ENCODE assay signal across 8 cellular contexts in genomic region chr17:1762906-1763829, GRCh38. TPM values are rescaled to one million over a fixed set of nuclear protein-coding genes. Genes with fewer than 3 reads are reported as not detected.
DNase-seq lines count a peak whose midpoint lies in the region; ATAC-seq and TF ChIP-seq lines count a peak whose summit lies in the region.

No MANE protein-coding gene starts in this region.

- H3K27ac ChIP-seq in BLaER1 (peak overlapping the region; percentile 81), MM.1S (ENCODE audit: low read length) (peak overlapping the region; percentile 60; the same call in 1 of the 2 replicates), body of pancreas (peak overlapping the region; percentile 12 to 72 (median 60)), testis (peak overlapping the region; percentile 93)

- peak; percentile 57 for ATAC-seq in body of pancreas
- no peak for ATAC-seq in GM21825 (IDR thresholded peaks at IDR 0.05; ENCODE audit: unreplicated experiment)

- H3K4me2 ChIP-seq in BLaER1 = peak overlapping the region; percentile 75
- H3K4me2 ChIP-seq in MM.1S (ENCODE audit: low read depth, low read length) = peak overlapping the region; percentile 36; the same call in 1 of the 2 replicates

- H3K9ac ChIP-seq in BLaER1 (peak overlapping the region; percentile 57), MM.1S (ENCODE audit: low read length) (no peak overlapping the region)

- no peak overlapping the region for H3K4me3 ChIP-seq in BLaER1
- H3K4me3 ChIP-seq in MM.1S (ENCODE audit: low read length) = no peak overlapping the region
- H3K4me3 ChIP-seq in body of pancreas = no peak overlapping the region
- peak overlapping the region; percentile 56 to 70 for H3K4me3 ChIP-seq in testis

- H3K36me3 ChIP-seq in BLaER1 (no peaks in the 10 kb centered on the region), MM.1S (replicated peaks; ENCODE audit: insufficient read depth, low read length) (no peaks in the 10 kb centered on the region), body of pancreas (replicated peaks in 1 of 2; ENCODE audit: insufficient read depth in 1 of 2, low read depth in 2 of 2) (no peaks in the 10 kb centered on the region), testis (ENCODE audit: low read depth, missing control alignments) (no peaks in the 10 kb centered on the region)

- peaks cover 73% of the 10 kb centered on the region for H3K4me1 ChIP-seq in BLaER1
- peaks cover 15% of the 10 kb centered on the region for H3K4me1 ChIP-seq in MM.1S (ENCODE audit: low read length)
- H3K4me1 ChIP-seq in body of pancreas = peaks cover 22% of the 10 kb centered on the region
- H3K4me1 ChIP-seq in testis = peaks cover 49% of the 10 kb centered on the region

- DNase-seq in MM.1S (no peak), body of pancreas (peak in 2 of 4 donors; percentile 15 to 45), left kidney (ENCODE audit: low read depth, low spot score) (peak; percentile 55), testis (peak; percentile 95), GM20000 (ENCODE audit: low spot score) (no peak)
- no peak for DNase-seq in activated CD4-positive, alpha-beta T cell treated with anti-CD3 and anti-CD28 coated beads for 48 hours

- peaks cover 11% of the 10 kb centered on the region for H3F3A ChIP-seq in MM.1S (ENCODE audit: insufficient read depth, low read length)

- TF ChIP-seq CTCF in MM.1S (IDR thresholded peaks at IDR 0.05; ENCODE audit: low read length) (no peak), body of pancreas (IDR thresholded peaks at IDR 0.05) (no peak), testis (IDR thresholded peaks at IDR 0.05) (no peak), GM20000 (IDR thresholded peaks at IDR 0.05; ENCODE audit: extremely low read depth, missing control alignments) (no peak)

- H3K79me2 ChIP-seq in MM.1S (ENCODE audit: low read length) = no peaks in the 10 kb centered on the region

- no peaks in the 10 kb centered on the region for H4K20me1 ChIP-seq in BLaER1
- H4K20me1 ChIP-seq in MM.1S (ENCODE audit: insufficient read depth, low read length) = no peaks in the 10 kb centered on the region

- H3K27me3 ChIP-seq in BLaER1 = 0 out of 2 replicates have a peak, but pooled peaks cover 3% of the 10 kb centered on the region
- H3K27me3 ChIP-seq in MM.1S (replicated peaks; ENCODE audit: insufficient read depth, low read length) = no peaks in the 10 kb centered on the region
- H3K27me3 ChIP-seq in body of pancreas = no peaks in the 10 kb centered on the region
- H3K27me3 ChIP-seq in testis = no peaks in the 10 kb centered on the region

- peak overlapping the region; percentile 46 for H2AFZ ChIP-seq in MM.1S (ENCODE audit: low read length)

- H3K9me3 ChIP-seq in BLaER1 (no peaks in the 10 kb centered on the region), MM.1S (replicated peaks; ENCODE audit: insufficient read depth, low read length) (no peaks in the 10 kb centered on the region), body of pancreas (no peaks in the 10 kb centered on the region), testis (no peaks in the 10 kb centered on the region)

- intact Hi-C loops in body of pancreas (cut with DNase I) = no loop called here
- intact Hi-C loops in testis (cut with DNase I; ENCODE audit: low total_unique reads) = no loop called here

- TF ChIP-seq POLR2A in body of pancreas (IDR thresholded peaks at IDR 0.05) (no peak), testis (IDR thresholded peaks at IDR 0.05) (no peak)

- no peaks in the 10 kb centered on the region for H3K9me2 ChIP-seq in MM.1S (replicated peaks; ENCODE audit: insufficient read depth, low read length)

- 32 to 55% methylated on average over 11 to 21 of the region's 21 CpGs for WGBS in body of pancreas, 2 donors
- WGBS in testis, 2 donors = 41 to 52% methylated on average over 17 to 21 of the region's 21 CpGs

RNA-seq across cellular contexts. Expression of gene SERPINF1, which starts 1.3 kb away (rescaled TPM):
- total RNA-seq in body of pancreas (100 to 1,000 TPM; 146 to 194 TPM), testis (1,000 to 10,000 TPM; 1,211 to 2,317 TPM)
- polyA plus RNA-seq in testis (ENCODE audit: insufficient read depth, low read depth, low replicate concordance) = 828 TPM

RNA-seq across cellular contexts. Expression of gene SERPINF2, which starts 20.5 kb away (rescaled TPM):
- total RNA-seq in body of pancreas = 1 to 10 TPM; 5.9 to 8.8 TPM
- total RNA-seq in testis = 10 to 100 TPM; 31.7 to 41.9 TPM
- polyA plus RNA-seq in testis (ENCODE audit: insufficient read depth, low read depth, low replicate concordance) = 15.3 TPM

RNA-seq across cellular contexts. Expression of gene WDR81, which starts 38.7 kb away (rescaled TPM):
- 10 to 100 TPM; 15.6 to 31.6 TPM for total RNA-seq in body of pancreas
- total RNA-seq in testis = 10 to 100 TPM; 58.4 to 71.4 TPM
- polyA plus RNA-seq in testis (ENCODE audit: insufficient read depth, low read depth, low replicate concordance) = 16.9 TPM

RNA-seq across cellular contexts. Expression of gene TLCD2, which starts 53.0 kb away (rescaled TPM):
- total RNA-seq in body of pancreas (1 to 10 TPM; 1.6 to 2.6 TPM), testis (1 to 10 TPM; 1.2 to 2.0 TPM)
- 1.1 TPM for polyA plus RNA-seq in testis (ENCODE audit: insufficient read depth, low read depth, low replicate concordance)

Comparison
In these comparisons a context has a peak if more than half of its experiments do, and no peak if none do; other contexts are left out.
1. H3K4me3 ChIP-seq: peak in testis (2 of 2); none in BLaER1 (single experiment), MM.1S (single experiment) and body of pancreas (0 of 2).
2. DNase-seq: peak in left kidney (single experiment) and testis (single experiment); none in MM.1S (single experiment), GM20000 (single experiment) and activated CD4-positive, alpha-beta T cell treated with anti-CD3 and anti-CD28 coated beads for 48 hours (single experiment).
3. RNA of gene SERPINF1, which starts 1.3 kb away (total RNA-seq): 1,211 to 2,317 TPM in testis; 146 to 194 TPM in body of pancreas; every median in the first group is over 4 times any median in the second.
4. Peak in every context shown above with its lines, with median percentiles within 50 percentile points of each other: H3K27ac ChIP-seq.